8 cellular contexts compared by ENCODE assay signal in genomic region chr9:113350338-113350672, GRCh38. TPM values are rescaled to one million over a fixed set of nuclear protein-coding genes. Genes with fewer than 3 reads are reported as not detected.
A peak's percentile ranks its signal among the peaks of the same experiment; 100 is the strongest.
DNase-seq lines count a peak whose midpoint lies in the region; ATAC-seq and TF ChIP-seq lines count a peak whose summit lies in the region.
"Had no signal": no experiment of that assay in that cellular context is flagged by ENCODE, and none has a peak within 500 bp of the region (broad histone marks: within the 10 kb centered on the region; RNA-seq: fewer than 3 reads in every experiment).

No MANE protein-coding gene starts in this region.

- no peaks in the 10 kb centered on the region for H3K27me3 ChIP-seq in KMS-11 (ENCODE audit: insufficient read depth, low read depth)
- no peaks in the 10 kb centered on the region for H3K27me3 ChIP-seq in endocrine pancreas (ENCODE audit: control insufficient read depth, insufficient read depth, low read length)
- no peaks in the 10 kb centered on the region for H3K27me3 ChIP-seq in rectal smooth muscle tissue (ENCODE audit: control insufficient read depth, insufficient read depth, low read length)

- H3K9ac ChIP-seq in KMS-11 (peak overlapping the region; percentile 36; the same call in 1 of the 2 replicates), endocrine pancreas (ENCODE audit: control insufficient read depth, insufficient read depth, low read length) (peak overlapping the region; percentile 81), rectal smooth muscle tissue (ENCODE audit: low read length) (no peak overlapping the region)

- in situ Hi-C loops in GM13977 (cut with MboI; ENCODE audit: low pct_unique_long_range_greater_than_20kb, low sequenced_read_pairs, unreplicated experiment) (no loop called here), G401 (cut with HindIII; ENCODE audit: low sequenced_read_pairs) (loop anchor here (5.0 kb wide), 1 partner anchor 77 kb away; no protein-coding TSS in a partner anchor)

- no peaks in the 10 kb centered on the region for H4K20me1 ChIP-seq in KMS-11 (ENCODE audit: insufficient read depth)

- peak overlapping the region; percentile 70; the same call in 1 of the 2 replicates for H2AFZ ChIP-seq in KMS-11 (ENCODE audit: low read depth)

- TF ChIP-seq CTCF in GM13977 (IDR thresholded peaks at IDR 0.05; ENCODE audit: extremely low read depth, insufficient read depth, missing control alignments) (no peak), KMS-11 (conservative IDR thresholded peaks at IDR 0.05; ENCODE audit: low read depth, low read length) (no peak)

- H3K4me2 ChIP-seq in KMS-11: peak overlapping the region; percentile 96

- peak overlapping the region; percentile 56 for H3K27ac ChIP-seq in KMS-11
- H3K27ac ChIP-seq in rectal smooth muscle tissue (ENCODE audit: low read depth, low read length): no peak overlapping the region

- H3K79me2 ChIP-seq in KMS-11 (ENCODE audit: insufficient read depth, low read depth): no peaks in the 10 kb centered on the region

- H3K4me1 ChIP-seq in KMS-11 (ENCODE audit: low read depth, poor library complexity, severe bottlenecking) (peaks cover 33% of the 10 kb centered on the region), endocrine pancreas (ENCODE audit: control insufficient read depth, insufficient read depth, low read length) (no peaks in the 10 kb centered on the region), rectal smooth muscle tissue (ENCODE audit: control insufficient read depth, insufficient read depth, low read length) (no peaks in the 10 kb centered on the region)

- H3K36me3 ChIP-seq in KMS-11 (ENCODE audit: insufficient read depth) (no peaks in the 10 kb centered on the region), endocrine pancreas (ENCODE audit: control insufficient read depth, insufficient read depth, low read length) (no peaks in the 10 kb centered on the region), rectal smooth muscle tissue (ENCODE audit: control insufficient read depth, insufficient read depth, low read length) (no peaks in the 10 kb centered on the region)

- no peak for ATAC-seq in HG03565 (IDR thresholded peaks at IDR 0.05; ENCODE audit: unreplicated experiment)

- H3K4me3 ChIP-seq in KMS-11 (IDR thresholded peaks at IDR 0.05; ENCODE audit: insufficient read depth, low read depth, low read length): no peak overlapping the region
- peak overlapping the region; percentile 72 for H3K4me3 ChIP-seq in endocrine pancreas (ENCODE audit: control insufficient read depth, insufficient read depth, low read length)
- peak overlapping the region; percentile 67 for H3K4me3 ChIP-seq in rectal smooth muscle tissue (ENCODE audit: low read length)

- no peaks in the 10 kb centered on the region for H3K9me3 ChIP-seq in endocrine pancreas (ENCODE audit: control insufficient read depth, low read length)

- DNase-seq in GM13977 (ENCODE audit: low spot score): peak; percentile 39
- no peak for DNase-seq in RKO (ENCODE audit: low spot score)
- DNase-seq in G401 (ENCODE audit: low spot score): no peak

RNA-seq across cellular contexts. Expression of gene BSPRY, which starts 1.0 kb away (rescaled TPM):
- total RNA-seq in G401 (2014; rRNA removed; shearing (Covaris generic)): 0.64 TPM in 1 of 2 replicates, not detected in the other
- total RNA-seq: RPMI7951 had no signal

RNA-seq across cellular contexts. Expression of gene WDR31, which starts 10.2 kb away (rescaled TPM):
- total RNA-seq in G401 (2014; rRNA removed; shearing (Covaris generic)): 1.9 and 3.3 TPM in 2 replicates

RNA-seq across cellular contexts. Expression of gene HDHD3, which starts 26.5 kb away (rescaled TPM):
- total RNA-seq in G401 (2014; rRNA removed; shearing (Covaris generic)): 26.1 and 26.3 TPM in 2 replicates

RNA-seq across cellular contexts. Expression of gene RNF183, which starts 47.1 kb away (rescaled TPM):
- total RNA-seq in G401 (2014; rRNA removed; shearing (Covaris generic)): not detected in 2 replicates
- total RNA-seq: RPMI7951 had no signal

RNA-seq across cellular contexts. Expression of gene ALAD, which starts 50.8 kb away (rescaled TPM):
- total RNA-seq in G401 (2014; rRNA removed; shearing (Covaris generic)): 11.3 and 13.7 TPM in 2 replicates
